In genomic region chr1:23651069-23651808, GRCh38 we compare ENCODE assay signal across 12 cellular contexts. TPM values are rescaled to one million over a fixed set of nuclear protein-coding genes. Genes with fewer than 3 reads are reported as not detected.
DNase-seq lines count a peak whose midpoint lies in the region; ATAC-seq and TF ChIP-seq lines count a peak whose summit lies in the region.
"Had no signal": no experiment of that assay in that cellular context is flagged by ENCODE, and none has a peak within 500 bp of the region (broad histone marks: within the 10 kb centered on the region; RNA-seq: fewer than 3 reads in every experiment).

No MANE protein-coding gene starts in this region.

- DNase-seq in EH (ENCODE audit: low read depth) (peak; percentile 66), RPMI7951 (ENCODE audit: low read depth) (peak; percentile 65), fibroblast of villous mesenchyme (ENCODE audit: low read depth) (peak; percentile 74), posterior vena cava (ENCODE audit: low spot score) (peak; percentile 89), AML-193 (lab: John Stamatoyannopoulos, UW) (no peak), DMS114 treated with DMSO at 0.1 percent for 48 hours (lab: John Stamatoyannopoulos, UW; ENCODE audit: unreplicated experiment) (no peak)
- DNase-seq: CD8-positive, alpha-beta T cell; cerebellar nuclear complex; head of caudate nucleus; stimulated activated CD4-positive, alpha-beta T cell treated with anti-CD3 and anti-CD28 coated beads, Interleukin-2, amount 100 ng/mL, for 24 hours had no signal

- intact Hi-C loops in posterior vena cava (cut with DNase I) = no loop called here

- no peak overlapping the region for H3K4me3 ChIP-seq in fibroblast of villous mesenchyme (ENCODE audit: low read depth, low read length)

- TF ChIP-seq CTCF in fibroblast of villous mesenchyme (IDR thresholded peaks at IDR 0.05; ENCODE audit: insufficient read depth, low read depth, low read length) = no peak

- no peak for ATAC-seq in GM19467 (IDR thresholded peaks at IDR 0.05; ENCODE audit: unreplicated experiment)
- no peak for ATAC-seq in HG02678 (IDR thresholded peaks at IDR 0.05; ENCODE audit: unreplicated experiment)
- ATAC-seq: CD8-positive, alpha-beta T cell had no signal

RNA-seq across cellular contexts. Expression of gene RPL11, which starts 40.4 kb away (rescaled TPM):
- total RNA-seq in RPMI7951 (2014; rRNA removed; shearing (Covaris generic)) = 1,145 and 1,398 TPM in 2 replicates
- total RNA-seq in fibroblast of villous mesenchyme (521 and 592 TPM in 2 replicates), posterior vena cava (100 to 1,000 TPM; 706 to 724 TPM)

Comparison
In these comparisons a context has a peak if more than half of its experiments do, and no peak if none do; other contexts are left out.
1. DNase-seq: peak in EH (single experiment), RPMI7951 (single experiment), fibroblast of villous mesenchyme (single experiment) and posterior vena cava (single experiment); none in AML-193 (0 of 2) and DMS114 treated with DMSO at 0.1 percent for 48 hours (single experiment).